In the genomic region with DNA sequence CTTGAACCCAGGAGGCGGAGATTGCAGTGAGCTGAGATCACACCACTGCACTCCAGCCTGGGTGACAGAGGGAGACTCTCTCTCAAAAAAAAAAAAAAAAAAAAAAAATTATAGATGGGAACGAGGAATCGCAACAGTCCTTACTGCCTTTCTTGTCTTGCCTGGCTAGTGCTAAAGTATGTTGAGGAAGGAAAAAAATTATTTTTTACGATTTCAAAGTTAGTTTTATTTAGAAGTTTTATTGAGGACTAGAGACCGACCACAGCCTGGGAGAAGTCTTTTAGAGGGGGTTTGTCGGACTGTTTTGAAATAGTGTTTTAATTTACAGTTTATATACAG, we compare ENCODE assay signal across 11 cellular contexts. TPM values are rescaled to one million over a fixed set of nuclear protein-coding genes. Genes with fewer than 3 reads are reported as not detected.
DNase-seq lines count a peak whose midpoint lies in the region; ATAC-seq and TF ChIP-seq lines count a peak whose summit lies in the region.
"Had no signal": no experiment of that assay in that cellular context is flagged by ENCODE, and none has a peak within 500 bp of the region (broad histone marks: within the 10 kb centered on the region; RNA-seq: fewer than 3 reads in every experiment).

No MANE protein-coding gene starts in this region.

- H4K20me1 ChIP-seq in hepatocyte (ENCODE audit: insufficient read depth, poor library complexity, severe bottlenecking): no peaks in the 10 kb centered on the region

- intact Hi-C loops in spleen (cut with DNase I; ENCODE audit: low total_unique reads): no loop called here

- no peak for TF ChIP-seq POLR2A in spleen (IDR thresholded peaks at IDR 0.05)

- no peaks in the 10 kb centered on the region for H3K9me2 ChIP-seq in hepatocyte (replicated peaks; ENCODE audit: insufficient read depth)

- H3K27ac ChIP-seq in SJCRH30: peak overlapping the region; percentile 83
- peak overlapping the region; percentile 69 for H3K27ac ChIP-seq in hepatocyte
- peak overlapping the region in 7 of 8 donors; percentile 74 to 94 (median 88) for H3K27ac ChIP-seq in spleen
- H3K27ac ChIP-seq in caudate nucleus (ENCODE audit: low read depth, low read length): no peak overlapping the region

- WGBS in hepatocyte (ENCODE audit: low lambda C conversion rate, missing lambda C conversion rate): 88% methylated on average over 6 of the region's 6 CpGs
- WGBS in spleen, 5 donors: 58 to 82% (median 74%) methylated on average over 6 of the region's 6 CpGs

- peak; percentile 37 for DNase-seq in NCI-H2171 treated with DMSO at 0.1 percent for 48 hours (lab: John Stamatoyannopoulos, UW)
- no peak for DNase-seq in NCI-H2171 (lab: John Stamatoyannopoulos, UW)
- peak in 1 of 2 experiments; percentile 45 for DNase-seq in SJCRH30
- no peak for DNase-seq in hepatocyte (ENCODE audit: low spot score)
- DNase-seq in spleen: no peak
- no peak for DNase-seq in caudate nucleus (lab: John Stamatoyannopoulos, UW)
- no peak for DNase-seq in HCEC 1CT
- DNase-seq: H9, NCI-H524 treated with DMSO at 0.1 percent for 48 hours had no signal

- H3K4me2 ChIP-seq in hepatocyte: peak overlapping the region; percentile 14

- H3K36me3 ChIP-seq in SJCRH30 (no peaks in the 10 kb centered on the region), hepatocyte (replicated peaks; ENCODE audit: insufficient read depth, low read depth) (no peaks in the 10 kb centered on the region), spleen (no peaks in the 10 kb centered on the region)

- ATAC-seq in HG03378 (IDR thresholded peaks at IDR 0.05; ENCODE audit: unreplicated experiment): no peak
- ATAC-seq: CD8-positive, alpha-beta T cell had no signal

- no peaks in the 10 kb centered on the region for H3K79me2 ChIP-seq in hepatocyte

- no peaks in the 10 kb centered on the region for H3K27me3 ChIP-seq in SJCRH30
- no peaks in the 10 kb centered on the region for H3K27me3 ChIP-seq in hepatocyte
- peaks cover 0 to 45% (median 0%) of the 10 kb centered on the region in 7 donors for H3K27me3 ChIP-seq in spleen (replicated peaks in 1 of 7)

- no peaks in the 10 kb centered on the region for H3K9me3 ChIP-seq in SJCRH30 (replicated peaks)
- no peaks in the 10 kb centered on the region for H3K9me3 ChIP-seq in hepatocyte (ENCODE audit: low read depth)
- H3K9me3 ChIP-seq in spleen: no peaks in the 10 kb centered on the region

- H3K4me1 ChIP-seq in SJCRH30 (peaks cover 47% of the 10 kb centered on the region), hepatocyte (ENCODE audit: insufficient read depth) (peaks cover 18% of the 10 kb centered on the region), spleen (peaks cover 15 to 59% (median 31%) of the 10 kb centered on the region in 6 donors)

- H3K4me3 ChIP-seq in SJCRH30 (peak overlapping the region; percentile 35), hepatocyte (no peak overlapping the region), spleen (no peak overlapping the region)

- H2AFZ ChIP-seq in hepatocyte: no peak overlapping the region

- no peak for TF ChIP-seq CTCF in hepatocyte (IDR thresholded peaks at IDR 0.05; ENCODE audit: poor library complexity)
- TF ChIP-seq CTCF in spleen (IDR thresholded peaks at IDR 0.05 in 8 of 11, conservative IDR thresholded peaks at IDR 0.05 in 3 of 11): no peak

RNA-seq across cellular contexts. Expression of a gene that starts 15.8 kb away (rescaled TPM):
- total RNA-seq in SJCRH30 (2014; rRNA removed; shearing (Covaris generic)): 3.1 and 3.7 TPM in 2 replicates
- total RNA-seq in hepatocyte: 0.16 and 0.20 TPM in 2 replicates
- 1.5 and 4.4 TPM in 2 replicates for polyA plus RNA-seq in hepatocyte
- total RNA-seq in spleen: 1 to 10 TPM in 1 of 7 donors, under 1 TPM in 5, not detected in 1; 0.29 to 1.0 (median 0.77) TPM
- polyA plus RNA-seq in spleen: under 1 TPM; 0.06 to 0.72 (median 0.32) TPM
